ENCODE assay signal across 14 cellular contexts in genomic region chr1:85132078-85132715, GRCh38.
"Had no signal": no experiment of that assay in that cellular context is flagged by ENCODE, and none has a peak within 500 bp of the region (broad histone marks: within the 10 kb centered on the region; RNA-seq: fewer than 3 reads in every experiment).

No MANE protein-coding gene starts in this region.

- DNase-seq: activated CD4-positive, alpha-beta T cell treated with anti-CD3 and anti-CD28 coated beads, Interleukin-2, amount 10 ng/mL, durations not matched to agents 7 days and 5 days; activated CD8-positive, alpha-beta T cell treated with anti-CD3 and anti-CD28 coated beads, Interleukin-2, amount 10 ng/mL, durations not matched to agents 7 days and 5 days; activated naive CD4-positive, alpha-beta T cell treated with Interleukin-2 at 50 U/mL for 16 hours; activated naive CD8-positive, alpha-beta T cell treated with anti-CD3 and anti-CD28 coated beads, Interleukin-2, amount 10 ng/mL, durations not matched to agents 7 days and 5 days; activated T-cell treated with anti-CD3 and anti-CD28 coated beads, Interleukin-2, amount 50 U/mL, for 24 hours; anterior cingulate cortex; cerebellar nuclear complex; cortex of kidney; effector CD4-positive, alpha-beta T cell; mesendoderm; naive thymus-derived CD8-positive, alpha-beta T cell; sigmoid colon; stimulated activated CD4-positive, alpha-beta T cell treated with anti-CD3 and anti-CD28 coated beads, Interleukin-4, amount 100 ng/mL, for 4 hours had no signal

- H3K27me3 ChIP-seq: sigmoid colon had no signal

- H3K4me3 ChIP-seq: sigmoid colon had no signal

- H3K4me1 ChIP-seq: parathyroid adenoma had no signal

- H3K27ac ChIP-seq: parathyroid adenoma, sigmoid colon had no signal

- H3K9me3 ChIP-seq: sigmoid colon had no signal

- H3K36me3 ChIP-seq: sigmoid colon had no signal
